In the genomic region with DNA sequence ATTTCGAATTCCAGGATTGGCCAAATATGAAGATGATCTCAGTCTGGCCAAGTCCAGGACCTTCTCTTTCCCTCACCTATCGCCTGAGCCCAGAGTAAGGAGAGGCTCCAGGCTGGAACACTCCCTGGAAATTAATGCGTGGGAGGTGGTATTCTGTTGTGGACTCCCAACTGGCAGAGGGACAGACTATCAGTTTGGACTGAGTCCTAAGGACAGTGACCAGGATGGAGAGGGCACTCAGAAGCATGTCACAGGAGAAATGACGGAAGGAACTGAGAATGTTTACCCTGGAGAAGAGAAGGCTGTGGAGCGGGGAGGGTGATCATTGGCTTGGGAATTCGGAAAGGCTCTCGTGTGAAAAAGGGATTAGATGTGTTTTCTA, we compare ENCODE assay signal across 16 cellular contexts.
DNase-seq lines count a peak whose midpoint lies in the region; ATAC-seq and TF ChIP-seq lines count a peak whose summit lies in the region.
"Had no signal": no experiment of that assay in that cellular context is flagged by ENCODE, and none has a peak within 500 bp of the region (broad histone marks: within the 10 kb centered on the region; RNA-seq: fewer than 3 reads in every experiment).

No MANE protein-coding gene starts in this region.

- H3K4me3 ChIP-seq in heart left ventricle (no peak overlapping the region), esophagus (ENCODE audit: low read depth in 1 of 2, low read length in 2 of 2) (no peak overlapping the region), upper lobe of left lung (no peak overlapping the region)
- no peak overlapping the region for H3K4me3 ChIP-seq in effector memory CD4-positive, alpha-beta T cell (ENCODE audit: insufficient read depth, low read depth, low read length, poor library complexity, severe bottlenecking)

- peaks cover 7% of the 10 kb centered on the region for H3K36me3 Mint-ChIP-seq in nephron progenitor cell (ENCODE audit: low read depth)
- H3K36me3 Mint-ChIP-seq in activated T-helper 17 cell treated with anti-CD3 and anti-CD28 coated beads, Interleukin-2, amount 50 U/mL, for 72 hours (ENCODE audit: low read depth): no peaks in the 10 kb centered on the region
- H3K36me3 Mint-ChIP-seq: activated naive CD8-positive, alpha-beta T cell; CD8-positive, alpha-beta memory T cell had no signal

- H3K27ac ChIP-seq in heart left ventricle: peak overlapping the region in 11 of 12 donors; percentile 56 to 86 (median 75)
- peak overlapping the region; percentile 82 to 88 for H3K27ac ChIP-seq in esophagus (ENCODE audit: low read depth in 2 of 2, low read length in 1 of 2)
- peak overlapping the region in 3 of 4 donors; percentile 11 to 56 (median 53) for H3K27ac ChIP-seq in upper lobe of left lung
- H3K27ac ChIP-seq in effector memory CD4-positive, alpha-beta T cell (ENCODE audit: insufficient read depth, low read length, poor library complexity, severe bottlenecking): no peak overlapping the region

- H3K36me3 ChIP-seq in heart left ventricle (peaks cover 0 to 2% (median 0%) of the 10 kb centered on the region in 9 donors), esophagus (ENCODE audit: control insufficient read depth in 2 of 2, insufficient read depth in 2 of 2, low read length in 1 of 2) (no peaks in the 10 kb centered on the region), upper lobe of left lung (no peaks in the 10 kb centered on the region)
- no peaks in the 10 kb centered on the region for H3K36me3 ChIP-seq in effector memory CD4-positive, alpha-beta T cell (ENCODE audit: control insufficient read depth, insufficient read depth, low read length)

- 45 to 61% (median 49%) methylated on average over 7 of the region's 7 CpGs for WGBS in heart left ventricle, 4 donors
- 70 to 73% methylated on average over 7 of the region's 7 CpGs for WGBS in esophagus, 2 donors
- 72 to 76% methylated on average over 7 of the region's 7 CpGs for WGBS in upper lobe of left lung, 2 donors

- H3K4me1 Mint-ChIP-seq in nephron progenitor cell: peaks cover 11% of the 10 kb centered on the region
- H3K4me1 Mint-ChIP-seq in activated T-helper 17 cell treated with anti-CD3 and anti-CD28 coated beads, Interleukin-2, amount 50 U/mL, for 72 hours: no peaks in the 10 kb centered on the region
- H3K4me1 Mint-ChIP-seq: CD8-positive, alpha-beta memory T cell had no signal

- no peak for DNase-seq in heart left ventricle
- DNase-seq in cardiac septum (ENCODE audit: low spot score): no peak
- no peak for DNase-seq in nephron progenitor cell
- no peak for DNase-seq in upper lobe of left lung
- no peak for DNase-seq in NCI-H2029 treated with DMSO at 0.1 percent for 48 hours (lab: John Stamatoyannopoulos, UW)
- no peak for DNase-seq in effector memory CD4-positive, alpha-beta T cell
- DNase-seq: 8988T; activated CD4-positive, CD25-positive, alpha-beta regulatory T cell; CD8-positive, alpha-beta memory T cell; NCI-H1105 treated with DMSO at 0.1 percent for 48 hours; stimulated activated naive CD4-positive, alpha-beta T cell had no signal

- no peak for TF ChIP-seq CTCF in heart left ventricle (IDR thresholded peaks at IDR 0.05)
- no peak for TF ChIP-seq CTCF in nephron progenitor cell (IDR thresholded peaks at IDR 0.05)
- no peak for TF ChIP-seq CTCF in upper lobe of left lung (IDR thresholded peaks at IDR 0.05)

- no peak for TF ChIP-seq EP300 in upper lobe of left lung (IDR thresholded peaks at IDR 0.05)

- H3K27me3 Mint-ChIP-seq in nephron progenitor cell (ENCODE audit: low read depth, poor library complexity): no peaks in the 10 kb centered on the region
- peaks cover 3% of the 10 kb centered on the region for H3K27me3 Mint-ChIP-seq in activated T-helper 17 cell treated with anti-CD3 and anti-CD28 coated beads, Interleukin-2, amount 50 U/mL, for 72 hours
- H3K27me3 Mint-ChIP-seq: activated naive CD8-positive, alpha-beta T cell; progenitor cell of endocrine pancreas had no signal

- H3K4me3 Mint-ChIP-seq in nephron progenitor cell: no peak overlapping the region
- no peak overlapping the region for H3K4me3 Mint-ChIP-seq in activated T-helper 17 cell treated with anti-CD3 and anti-CD28 coated beads, Interleukin-2, amount 50 U/mL, for 72 hours
- H3K4me3 Mint-ChIP-seq: activated naive CD8-positive, alpha-beta T cell; CD8-positive, alpha-beta memory T cell had no signal

- TF ChIP-seq POLR2A in heart left ventricle (IDR thresholded peaks at IDR 0.05) (no peak), upper lobe of left lung (IDR thresholded peaks at IDR 0.05) (no peak)

- ATAC-seq in heart left ventricle: peak in 2 of 4 donors; percentile 8 to 10
- ATAC-seq in upper lobe of left lung (ENCODE audit: low FRiP score in 2 of 2): no peak
- ATAC-seq in activated T-helper 17 cell treated with anti-CD3 and anti-CD28 coated beads, Interleukin-2, amount 50 U/mL, for 72 hours (replicated peaks): no peak
- ATAC-seq: PC-3 had no signal

- H3K27me3 ChIP-seq in heart left ventricle: no peaks in the 10 kb centered on the region
- no peaks in the 10 kb centered on the region for H3K27me3 ChIP-seq in esophagus (ENCODE audit: control insufficient read depth in 1 of 2, insufficient read depth in 2 of 2, low read length in 2 of 2)
- no peaks in the 10 kb centered on the region for H3K27me3 ChIP-seq in upper lobe of left lung
- H3K27me3 ChIP-seq in effector memory CD4-positive, alpha-beta T cell (replicated peaks; ENCODE audit: control insufficient read depth, insufficient read depth, low read length, poor library complexity, severe bottlenecking): no peaks in the 10 kb centered on the region

- H3K4me1 ChIP-seq in heart left ventricle: peaks cover 8 to 91% (median 45%) of the 10 kb centered on the region in 12 donors
- H3K4me1 ChIP-seq in esophagus (ENCODE audit: control insufficient read depth in 2 of 2, insufficient read depth in 2 of 2, low read length in 1 of 2): peaks cover 2 to 12% of the 10 kb centered on the region in 2 donors
- peaks cover 13 to 47% (median 22%) of the 10 kb centered on the region in 4 donors for H3K4me1 ChIP-seq in upper lobe of left lung
- H3K4me1 ChIP-seq in effector memory CD4-positive, alpha-beta T cell (ENCODE audit: control insufficient read depth, insufficient read depth, low read length, poor library complexity, severe bottlenecking): no peaks in the 10 kb centered on the region

- H3K27ac Mint-ChIP-seq in nephron progenitor cell: peak overlapping the region; percentile 17
- no peak overlapping the region for H3K27ac Mint-ChIP-seq in activated T-helper 17 cell treated with anti-CD3 and anti-CD28 coated beads, Interleukin-2, amount 50 U/mL, for 72 hours
- H3K27ac Mint-ChIP-seq: activated naive CD8-positive, alpha-beta T cell had no signal

- intact Hi-C loops in heart left ventricle (cut with DNase I) (loop anchor here in 3 of 10 donors (5.0 kb wide), 3 partner anchors 40 to 70 kb away; no protein-coding TSS in a partner anchor), cardiac septum (cut with DNase I) (loop anchor here (5.0 kb wide), 4 partner anchors 35 to 80 kb away; a partner anchor contains a TSS)

- no peaks in the 10 kb centered on the region for H3K9me3 Mint-ChIP-seq in nephron progenitor cell
- no peaks in the 10 kb centered on the region for H3K9me3 Mint-ChIP-seq in activated T-helper 17 cell treated with anti-CD3 and anti-CD28 coated beads, Interleukin-2, amount 50 U/mL, for 72 hours
- H3K9me3 Mint-ChIP-seq: CD8-positive, alpha-beta memory T cell had no signal

- H3K9me3 ChIP-seq in heart left ventricle: no peaks in the 10 kb centered on the region
- H3K9me3 ChIP-seq in esophagus (ENCODE audit: control insufficient read depth in 2 of 2, insufficient read depth in 1 of 2, low read depth in 1 of 2, low read length in 1 of 2): no peaks in the 10 kb centered on the region
- no peaks in the 10 kb centered on the region for H3K9me3 ChIP-seq in upper lobe of left lung
- H3K9me3 ChIP-seq in effector memory CD4-positive, alpha-beta T cell (ENCODE audit: control insufficient read depth, low read length): no peaks in the 10 kb centered on the region
